8 cellular contexts compared by ENCODE assay signal in genomic region chrX:103687073-103687695, GRCh38. TPM values are rescaled to one million over a fixed set of nuclear protein-coding genes. Genes with fewer than 3 reads are reported as not detected.
DNase-seq lines count a peak whose midpoint lies in the region; ATAC-seq, FAIRE-seq and TF ChIP-seq lines count a peak whose summit lies in the region.

No MANE protein-coding gene starts in this region.

- peaks cover 6% of the 10 kb centered on the region for H3K4me1 Mint-ChIP-seq in activated naive CD8-positive, alpha-beta T cell treated with anti-CD3 and anti-CD28 coated beads for 36 hours
- peaks cover 6% of the 10 kb centered on the region for H3K4me1 Mint-ChIP-seq in progenitor cell of endocrine pancreas (ENCODE audit: low read depth)

- H2AFZ ChIP-seq in MM.1S (ENCODE audit: low read length): peak overlapping the region; percentile 81
- H2AFZ ChIP-seq in SK-N-SH (ENCODE audit: low read depth): peak overlapping the region; percentile 62; the same call in 1 of the 2 replicates

- DNase-seq in H54 (ENCODE audit: insufficient read length, low spot score): peak; percentile 30
- peak; percentile 81 for DNase-seq in MM.1S
- peak; percentile 64 for DNase-seq in SK-N-SH
- peak; percentile 84 for DNase-seq in activated naive CD8-positive, alpha-beta T cell treated with anti-CD3 and anti-CD28 coated beads for 36 hours
- peak; percentile 95 for DNase-seq in left ventricle myocardium superior
- DNase-seq in progenitor cell of endocrine pancreas (ENCODE audit: low spot score, unreplicated experiment): peak; percentile 75
- peak; percentile 94 for DNase-seq in upper lobe of right lung

- no peak for FAIRE-seq in H54 (lab: Jason Lieb, UNC)

- H4K20me1 ChIP-seq in MM.1S (ENCODE audit: insufficient read depth, low read length) (no peaks in the 10 kb centered on the region), SK-N-SH (ENCODE audit: insufficient read depth) (peaks cover 19% of the 10 kb centered on the region)

- no peak overlapping the region for H3K27ac Mint-ChIP-seq in activated naive CD8-positive, alpha-beta T cell treated with anti-CD3 and anti-CD28 coated beads for 36 hours
- H3K27ac Mint-ChIP-seq in progenitor cell of endocrine pancreas: no peak overlapping the region

- H3K27ac ChIP-seq in MM.1S (ENCODE audit: low read length): peak overlapping the region; percentile 98
- peak overlapping the region; percentile 92 to 94 for H3K27ac ChIP-seq in SK-N-SH (ENCODE audit: low read depth in 2 of 2, low read length in 1 of 2)
- H3K27ac ChIP-seq in upper lobe of right lung: peak overlapping the region; percentile 97

- H3F3A ChIP-seq in MM.1S (ENCODE audit: insufficient read depth, low read length) (peaks cover 9% of the 10 kb centered on the region; the same call in 1 of the 2 replicates), SK-N-SH (replicated peaks; ENCODE audit: insufficient read depth) (peaks cover 25% of the 10 kb centered on the region)

- intact Hi-C loops in left ventricle myocardium superior (cut with micrococcal nuclease): no loop called here
- intact Hi-C loops in upper lobe of right lung (cut with DNase I): no loop called here

- no peaks in the 10 kb centered on the region for H3K9me3 ChIP-seq in MM.1S (replicated peaks; ENCODE audit: insufficient read depth, low read length)
- no peaks in the 10 kb centered on the region for H3K9me3 ChIP-seq in SK-N-SH
- H3K9me3 ChIP-seq in upper lobe of right lung: no peaks in the 10 kb centered on the region

- H3K79me2 ChIP-seq in MM.1S (ENCODE audit: low read length) (peaks cover 30% of the 10 kb centered on the region), SK-N-SH (ENCODE audit: insufficient read depth) (peaks cover 43% of the 10 kb centered on the region)

- no peak for TF ChIP-seq RAD21 in SK-N-SH (IDR thresholded peaks at IDR 0.05; ENCODE audit: low read length)

- no peak; a peak in 1 of 4 replicates for TF ChIP-seq EP300 in SK-N-SH (IDR thresholded peaks at IDR 0.05; ENCODE audit: borderline replicate concordance in 1 of 2, low read depth in 1 of 2, low read length in 1 of 2)

- ATAC-seq in left ventricle myocardium superior (peak; percentile 90), upper lobe of right lung (peak; percentile 88)

- H3K36me3 Mint-ChIP-seq in activated naive CD8-positive, alpha-beta T cell treated with anti-CD3 and anti-CD28 coated beads for 36 hours: peaks cover 20% of the 10 kb centered on the region
- peaks cover 10% of the 10 kb centered on the region for H3K36me3 Mint-ChIP-seq in progenitor cell of endocrine pancreas (ENCODE audit: insufficient read depth)

- H3K4me1 ChIP-seq in MM.1S (ENCODE audit: low read length) (peaks cover 10% of the 10 kb centered on the region; the same call in 1 of the 2 replicates), SK-N-SH (ENCODE audit: control insufficient read depth in 1 of 2, insufficient read depth in 2 of 2, low read depth in 1 of 2, low read length in 1 of 2) (peaks cover 4 to 5% of the 10 kb centered on the region in 2 experiments; a peak in 3 of 4 replicates), upper lobe of right lung (no peaks in the 10 kb centered on the region)

- H3K4me3 ChIP-seq in GM08714 (ENCODE audit: low read length) (peak overlapping the region; percentile 78), MM.1S (ENCODE audit: low read length) (peak overlapping the region; percentile 91), SK-N-SH (ENCODE audit: low read depth in 2 of 2, low read length in 1 of 2) (peak overlapping the region; percentile 62 to 73), upper lobe of right lung (peak overlapping the region; percentile 70)

- H3K9me2 ChIP-seq in MM.1S (replicated peaks; ENCODE audit: insufficient read depth, low read length) (no peaks in the 10 kb centered on the region), SK-N-SH (no peaks in the 10 kb centered on the region)

- no peak overlapping the region for H3K4me3 Mint-ChIP-seq in activated naive CD8-positive, alpha-beta T cell treated with anti-CD3 and anti-CD28 coated beads for 36 hours
- H3K4me3 Mint-ChIP-seq in progenitor cell of endocrine pancreas (ENCODE audit: low read depth): no peak overlapping the region

- POLR2A ChIA-PET in SK-N-SH (lab: Yijun Ruan, JAX): interaction anchor here (0.7 to 1.0 kb wide), 4 partner anchors 57 to 1956 kb away, joined by 3 to 7 read pairs (median 4); no protein-coding TSS in a partner anchor

- peak overlapping the region; percentile 67 for H3K4me2 ChIP-seq in MM.1S (ENCODE audit: low read depth, low read length)
- H3K4me2 ChIP-seq in SK-N-SH: peak overlapping the region; percentile 70

- WGBS in SK-N-SH (ENCODE audit: low lambda C conversion rate): 14% methylated on average over 40 of the region's 40 CpGs

- H3K9ac ChIP-seq in MM.1S (ENCODE audit: low read length) (peak overlapping the region; percentile 93), SK-N-SH (peak overlapping the region; percentile 82)

- H3K27me3 Mint-ChIP-seq in activated naive CD8-positive, alpha-beta T cell treated with anti-CD3 and anti-CD28 coated beads for 36 hours: no peaks in the 10 kb centered on the region
- no peaks in the 10 kb centered on the region for H3K27me3 Mint-ChIP-seq in progenitor cell of endocrine pancreas

- 0 out of 2 replicates have a peak, but pooled peaks cover 3% of the 10 kb centered on the region for H3K36me3 ChIP-seq in MM.1S (replicated peaks; ENCODE audit: insufficient read depth, low read length)
- H3K36me3 ChIP-seq in SK-N-SH (replicated peaks in 1 of 2; ENCODE audit: control insufficient read depth in 1 of 2, insufficient read depth in 2 of 2, low read length in 1 of 2): peaks cover 27 to 31% of the 10 kb centered on the region in 2 experiments
- peaks cover 27% of the 10 kb centered on the region for H3K36me3 ChIP-seq in upper lobe of right lung

- TF ChIP-seq POLR2A in H54 (IDR thresholded peaks at IDR 0.05; ENCODE audit: low read depth, low read length): peak; percentile 52

- H3K9me3 Mint-ChIP-seq in activated naive CD8-positive, alpha-beta T cell treated with anti-CD3 and anti-CD28 coated beads for 36 hours: no peaks in the 10 kb centered on the region
- no peaks in the 10 kb centered on the region for H3K9me3 Mint-ChIP-seq in progenitor cell of endocrine pancreas (ENCODE audit: low read depth)

- H3K27me3 ChIP-seq in MM.1S (replicated peaks; ENCODE audit: insufficient read depth, low read length) (no peaks in the 10 kb centered on the region), SK-N-SH (ENCODE audit: insufficient read depth) (no peaks in the 10 kb centered on the region), upper lobe of right lung (no peaks in the 10 kb centered on the region)

- CTCF ChIA-PET in SK-N-SH (lab: Yijun Ruan, JAX): interaction anchor here (0.7 kb wide), 1 partner anchor 200 kb away, joined by 3 read pairs; no protein-coding TSS in a partner anchor

- TF ChIP-seq CTCF in MM.1S (IDR thresholded peaks at IDR 0.05; ENCODE audit: low read length) (peak; percentile 38), SK-N-SH (IDR thresholded peaks at IDR 0.05) (peak; percentile 39; the same call in 1 of the 2 replicates), progenitor cell of endocrine pancreas (IDR thresholded peaks at IDR 0.05; ENCODE audit: unreplicated experiment) (peak; percentile 65), upper lobe of right lung (IDR thresholded peaks at IDR 0.05) (peak; percentile 51)

TF ChIP-seq in SK-N-SH, 30 proteins besides CTCF, POLR2A, EP300 and RAD21 (continues in another document):
- TF ChIP-seq JUND (IDR thresholded peaks at IDR 0.05) (0 out of 2 replicates have a peak, but pooled peaks have one; percentile 3), ELF1 (IDR thresholded peaks at IDR 0.05) (peak; percentile 79), PBX3 (IDR thresholded peaks at IDR 0.05) (no peak), YY1 (IDR thresholded peaks at IDR 0.05; ENCODE audit: low read depth) (no peak), GABPA (IDR thresholded peaks at IDR 0.05; ENCODE audit: low read depth) (peak; percentile 83), MXI1 (IDR thresholded peaks at IDR 0.05; ENCODE audit: low read depth, low read length) (peak; percentile 13), CHD2 (IDR thresholded peaks at IDR 0.05; ENCODE audit: low read length, partially characterized antibody) (peak; percentile 80), MAX (IDR thresholded peaks at IDR 0.05; ENCODE audit: low read depth) (peak; percentile 70), NRF1 (IDR thresholded peaks at IDR 0.05; ENCODE audit: low read depth, low read length) (peak; percentile 74)

RNA-seq across cellular contexts. Expression of gene MORF4L2, which starts 0.7 kb away (rescaled TPM):
- polyA plus RNA-seq in SK-N-SH (2012; rRNA removed): 221 and 363 TPM in 2 replicates
- polyA plus RNA-seq in SK-N-SH (2012; cell fraction: cytosol; rRNA removed): 371 and 379 TPM in 2 replicates
- polyA plus RNA-seq in SK-N-SH (2012; cell fraction: nucleus; rRNA removed): 134 and 267 TPM in 2 replicates
- total RNA-seq in activated naive CD8-positive, alpha-beta T cell treated with anti-CD3 and anti-CD28 coated beads for 36 hours: 100 to 1,000 TPM; 249 to 257 TPM
- 164 TPM for total RNA-seq in left ventricle myocardium superior
- 479 and 507 TPM in 2 replicates for total RNA-seq in progenitor cell of endocrine pancreas
- 185 TPM for total RNA-seq in upper lobe of right lung

RNA-seq across cellular contexts. Expression of gene TMEM31, which starts 23.5 kb away (rescaled TPM):
- polyA plus RNA-seq in SK-N-SH (2012; rRNA removed): 0.11 TPM in 1 of 2 replicates, not detected in the other
- 0.09 and 0.13 TPM in 2 replicates for polyA plus RNA-seq in SK-N-SH (2012; cell fraction: cytosol; rRNA removed)
- 0.39 and 0.53 TPM in 2 replicates for polyA plus RNA-seq in SK-N-SH (2012; cell fraction: nucleus; rRNA removed)
- total RNA-seq in activated naive CD8-positive, alpha-beta T cell treated with anti-CD3 and anti-CD28 coated beads for 36 hours: not detected
- total RNA-seq in left ventricle myocardium superior (not detected), progenitor cell of endocrine pancreas (0.55 and 0.89 TPM in 2 replicates), upper lobe of right lung (not detected)

RNA-seq across cellular contexts. Expression of gene TCEAL1, which starts 58.4 kb away (rescaled TPM):
- 22.1 and 27.9 TPM in 2 replicates for polyA plus RNA-seq in SK-N-SH (2012; rRNA removed)
- 29.4 and 33.1 TPM in 2 replicates for polyA plus RNA-seq in SK-N-SH (2012; cell fraction: cytosol; rRNA removed)
- polyA plus RNA-seq in SK-N-SH (2012; cell fraction: nucleus; rRNA removed): 34.1 and 41.4 TPM in 2 replicates
- 1 to 10 TPM; 7.3 to 8.1 TPM for total RNA-seq in activated naive CD8-positive, alpha-beta T cell treated with anti-CD3 and anti-CD28 coated beads for 36 hours
- total RNA-seq in left ventricle myocardium superior (20.0 TPM), progenitor cell of endocrine pancreas (18.9 and 21.5 TPM in 2 replicates), upper lobe of right lung (31.0 TPM)

Comparison
In these comparisons a context has a peak if more than half of its experiments do, and no peak if none do; other contexts are left out.
1. Peak in every context shown above with its lines: DNase-seq, ATAC-seq, H3K4me3 ChIP-seq and H3K27ac ChIP-seq.
2. DNase-seq: peak in every context shown above with its lines; median percentile 95 in left ventricle myocardium superior; 94 in upper lobe of right lung; 84 in activated naive CD8-positive, alpha-beta T cell treated with anti-CD3 and anti-CD28 coated beads for 36 hours; 81 in MM.1S; 75 in progenitor cell of endocrine pancreas; 64 in SK-N-SH; 30 in H54.